Comparison of ENCODE assay signal across 10 cellular contexts in the genomic region with DNA sequence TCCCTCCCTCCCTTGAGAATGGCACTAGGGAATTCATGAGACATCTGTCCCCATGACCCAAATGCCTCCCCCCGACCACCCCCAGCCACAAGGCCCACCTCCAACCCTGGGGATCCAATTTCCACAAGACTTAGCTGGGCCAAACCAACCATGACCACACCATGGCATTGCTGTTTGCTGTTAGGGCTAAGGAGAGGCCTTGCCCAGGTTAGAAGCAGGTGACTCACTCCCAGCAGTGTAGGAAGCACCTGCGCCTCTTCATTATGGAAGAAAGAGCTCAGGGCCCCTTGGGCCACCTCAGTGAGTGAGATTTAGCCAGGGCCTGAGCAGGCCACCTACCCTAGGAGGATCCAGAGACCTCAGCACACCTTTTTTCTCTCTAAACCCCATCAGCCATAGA.
DNase-seq lines count a peak whose midpoint lies in the region; ATAC-seq and TF ChIP-seq lines count a peak whose summit lies in the region.
"Had no signal": no experiment of that assay in that cellular context is flagged by ENCODE, and none has a peak within 500 bp of the region (broad histone marks: within the 10 kb centered on the region; RNA-seq: fewer than 3 reads in every experiment).

No MANE protein-coding gene starts in this region.

- no peak overlapping the region for H3K4me3 ChIP-seq in RWPE2 (ENCODE audit: severe bottlenecking)
- no peak overlapping the region for H3K4me3 ChIP-seq in lower lobe of right lung

- POLR2A ChIA-PET in GM10248 (lab: Yijun Ruan, JAX): no interaction called here

- ATAC-seq in left cardiac atrium (no peak), RWPE2 (ENCODE audit: low read depth) (no peak), lower lobe of right lung (no peak)
- ATAC-seq: HCT116 had no signal

- intact Hi-C loops in left cardiac atrium (cut with DNase I) (no loop called here), cardiac septum (cut with DNase I) (no loop called here), lower lobe of right lung (cut with DNase I) (no loop called here)

- TF ChIP-seq CTCF in RWPE2 (IDR thresholded peaks at IDR 0.05; ENCODE audit: poor library complexity, severe bottlenecking): no peak
- no peak for TF ChIP-seq CTCF in lower lobe of right lung (IDR thresholded peaks at IDR 0.05)
- TF ChIP-seq CTCF in GM10248 (IDR thresholded peaks at IDR 0.05; ENCODE audit: control extremely low read depth, extremely low read depth, low read depth, missing control alignments): no peak

- H3K9me3 ChIP-seq in RWPE2 (ENCODE audit: severe bottlenecking): no peaks in the 10 kb centered on the region
- H3K9me3 ChIP-seq in lower lobe of right lung: no peaks in the 10 kb centered on the region
- H3K9me3 ChIP-seq: Caco-2 had no signal

- peak; percentile 6 for DNase-seq in left cardiac atrium
- DNase-seq in cardiac septum (ENCODE audit: low spot score): no peak
- peak; percentile 61 for DNase-seq in RWPE2 (ENCODE audit: low spot score)
- DNase-seq in lower lobe of right lung: peak; percentile 9
- DNase-seq in activated effector memory CD4-positive, alpha-beta T cell treated with Interleukin-2 at 50 U/mL for 16 hours: no peak
- no peak for DNase-seq in EL
- DNase-seq in GM10248 (ENCODE audit: extremely low spot score): no peak
- DNase-seq: Caco-2 had no signal

- H3K36me3 ChIP-seq in RWPE2 (ENCODE audit: low read depth) (no peaks in the 10 kb centered on the region), lower lobe of right lung (no peaks in the 10 kb centered on the region)

- CTCF ChIA-PET in GM10248 (lab: Yijun Ruan, JAX): no interaction called here

- H3K4me1 ChIP-seq in RWPE2 (ENCODE audit: insufficient read depth, poor library complexity, severe bottlenecking): no peaks in the 10 kb centered on the region
- no peaks in the 10 kb centered on the region for H3K4me1 ChIP-seq in lower lobe of right lung
- H3K4me1 ChIP-seq: Caco-2 had no signal

- H3K27me3 ChIP-seq in RWPE2 (ENCODE audit: insufficient read depth, poor library complexity, severe bottlenecking): no peaks in the 10 kb centered on the region
- H3K27me3 ChIP-seq in lower lobe of right lung (ENCODE audit: low read depth): peaks cover 4% of the 10 kb centered on the region

- no peak overlapping the region for H3K27ac ChIP-seq in RWPE2 (ENCODE audit: poor library complexity, severe bottlenecking)
- no peak overlapping the region for H3K27ac ChIP-seq in lower lobe of right lung
- H3K27ac ChIP-seq: HL-60 had no signal

Comparison
In these comparisons a context has a peak if more than half of its experiments do, and no peak if none do; other contexts are left out.
1. DNase-seq: peak in left cardiac atrium (single experiment), RWPE2 (single experiment) and lower lobe of right lung (single experiment); none in cardiac septum (single experiment), activated effector memory CD4-positive, alpha-beta T cell treated with Interleukin-2 at 50 U/mL for 16 hours (single experiment), EL (single experiment) and GM10248 (single experiment).